ENCODE assay signal across 1 cellular context in the genomic region with DNA sequence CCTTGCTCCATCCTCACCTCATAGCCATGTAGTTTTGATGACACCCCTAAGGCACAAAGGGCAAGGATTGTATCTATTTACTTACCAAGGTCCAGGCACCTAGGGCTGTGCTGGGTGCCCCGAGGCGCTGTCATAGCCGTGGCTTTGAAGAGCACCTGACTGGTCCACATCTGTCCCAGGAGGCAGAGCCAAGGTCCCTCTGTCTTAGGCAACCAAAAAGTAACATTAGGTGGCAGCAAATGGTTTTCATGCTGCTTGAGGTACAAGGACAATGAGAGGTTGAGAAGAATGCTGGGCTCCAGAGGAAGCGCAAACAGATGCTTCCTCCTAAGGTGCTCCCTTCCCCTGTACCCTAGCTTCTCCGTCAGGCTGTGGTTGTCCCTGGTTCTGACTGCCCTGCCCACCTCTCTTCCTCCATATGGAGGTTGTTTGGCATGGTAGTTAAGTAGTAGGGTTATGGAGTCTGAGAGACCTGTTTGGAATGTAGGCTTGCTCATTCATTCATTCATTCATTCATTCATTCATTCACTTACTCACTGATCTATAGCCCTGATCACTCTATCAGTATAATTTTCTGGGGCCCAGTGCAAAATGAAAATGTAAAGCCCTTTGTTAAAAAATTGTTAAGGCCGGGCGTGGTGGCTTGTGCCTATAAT.
TF ChIP-seq lines count a peak whose summit lies in the region.

No MANE protein-coding gene starts in this region.

TF ChIP-seq in HepG2, 621 proteins besides CTCF, POLR2A, EP300 and RAD21 (continued from another document and continues in another):
- TF ChIP-seq, protein P1, sequence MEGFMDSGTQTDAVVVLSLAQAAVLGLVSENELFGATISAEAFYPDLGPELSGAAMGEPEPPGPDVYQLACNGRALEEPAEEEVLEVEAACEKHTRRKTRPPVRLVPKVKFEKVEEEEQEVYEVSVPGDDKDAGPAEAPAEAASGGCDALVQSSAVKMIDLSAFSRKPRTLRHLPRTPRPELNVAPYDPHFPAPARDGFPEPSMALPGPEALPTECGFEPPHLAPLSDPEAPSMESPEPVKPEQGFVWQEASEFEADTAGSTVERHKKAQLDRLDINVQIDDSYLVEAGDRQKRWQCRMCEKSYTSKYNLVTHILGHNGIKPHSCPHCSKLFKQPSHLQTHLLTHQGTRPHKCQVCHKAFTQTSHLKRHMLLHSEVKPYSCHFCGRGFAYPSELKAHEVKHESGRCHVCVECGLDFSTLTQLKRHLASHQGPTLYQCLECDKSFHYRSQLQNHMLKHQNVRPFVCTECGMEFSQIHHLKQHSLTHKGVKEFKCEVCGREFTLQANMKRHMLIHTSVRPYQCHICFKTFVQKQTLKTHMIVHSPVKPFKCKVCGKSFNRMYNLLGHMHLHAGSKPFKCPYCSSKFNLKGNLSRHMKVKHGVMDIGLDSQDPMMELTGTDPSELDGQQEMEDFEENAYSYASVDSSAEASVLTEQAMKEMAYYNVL (CRISPR knock-in tag; IDR thresholded peaks at IDR 0.05; ENCODE audit: borderline replicate concordance), result no peak
- TF ChIP-seq ZSCAN9 (CRISPR knock-in tag; IDR thresholded peaks at IDR 0.05; ENCODE audit: borderline replicate concordance) (no peak), TAF1 (CRISPR knock-in tag; IDR thresholded peaks at IDR 0.05) (no peak), AGO1 (IDR thresholded peaks at IDR 0.05; ENCODE audit: low read depth, low read length, poor library complexity, severe bottlenecking) (no peak), KDM2A (CRISPR knock-in tag; IDR thresholded peaks at IDR 0.05; ENCODE audit: borderline replicate concordance, low read depth) (no peak), PHF8 (CRISPR knock-in tag; IDR thresholded peaks at IDR 0.05) (no peak), MIER2 (CRISPR knock-in tag; IDR thresholded peaks at IDR 0.05) (no peak), SRY (CRISPR knock-in tag; IDR thresholded peaks at IDR 0.05) (no peak), SSRP1 (CRISPR knock-in tag; IDR thresholded peaks at IDR 0.05) (no peak), CBX2 (IDR thresholded peaks at IDR 0.05; ENCODE audit: low read depth, low read length) (no peak), CBX2 (CRISPR knock-in tag; IDR thresholded peaks at IDR 0.05; ENCODE audit: low read depth) (no peak), ZFAT (CRISPR knock-in tag; conservative IDR thresholded peaks at IDR 0.05) (no peak), HOXD1 (CRISPR knock-in tag; IDR thresholded peaks at IDR 0.05) (no peak), ZNF652 (CRISPR knock-in tag; IDR thresholded peaks at IDR 0.05; ENCODE audit: borderline replicate concordance, low read depth) (no peak), YEATS4 (CRISPR knock-in tag; IDR thresholded peaks at IDR 0.05; ENCODE audit: borderline replicate concordance) (no peak), KDM5A (IDR thresholded peaks at IDR 0.05; ENCODE audit: borderline replicate concordance, low read length) (no peak), KDM6A (CRISPR knock-in tag; IDR thresholded peaks at IDR 0.05; ENCODE audit: low read depth) (peak; percentile 14; the same call in 1 of the 2 replicates), BCL6 (CRISPR knock-in tag; IDR thresholded peaks at IDR 0.05) (no peak), ZNF850 (CRISPR knock-in tag; conservative IDR thresholded peaks at IDR 0.05) (no peak), NFKBIZ (CRISPR knock-in tag; IDR thresholded peaks at IDR 0.05) (no peak), ZNF101 (CRISPR knock-in tag; IDR thresholded peaks at IDR 0.05; ENCODE audit: borderline replicate concordance, low read depth) (no peak), PLRG1 (conservative IDR thresholded peaks at IDR 0.05) (no peak), SYNCRIP (IDR thresholded peaks at IDR 0.05; ENCODE audit: insufficient read depth, low read depth, low read length) (no peak), ZNF329 (CRISPR knock-in tag; IDR thresholded peaks at IDR 0.05; ENCODE audit: low read depth) (no peak), ETV6 (CRISPR knock-in tag; conservative IDR thresholded peaks at IDR 0.05) (no peak), HNF4G (IDR thresholded peaks at IDR 0.05; ENCODE audit: borderline replicate concordance, low read depth, low read length) (0 out of 2 replicates have a peak, but pooled peaks have one; percentile 45), HNF4G (CRISPR knock-in tag; IDR thresholded peaks at IDR 0.05; ENCODE audit: borderline replicate concordance, low read depth) (no peak), ZNF839 (CRISPR knock-in tag; IDR thresholded peaks at IDR 0.05; ENCODE audit: borderline replicate concordance) (no peak), CHCHD3 (CRISPR knock-in tag; IDR thresholded peaks at IDR 0.05) (no peak), ZNF333 (CRISPR knock-in tag; IDR thresholded peaks at IDR 0.05; ENCODE audit: borderline replicate concordance) (no peak), PPARG (CRISPR knock-in tag; conservative IDR thresholded peaks at IDR 0.05) (no peak), FIP1L1 (IDR thresholded peaks at IDR 0.05; ENCODE audit: borderline replicate concordance, insufficient read depth, low read depth, low read length) (no peak)
- TF ChIP-seq, protein P2, sequence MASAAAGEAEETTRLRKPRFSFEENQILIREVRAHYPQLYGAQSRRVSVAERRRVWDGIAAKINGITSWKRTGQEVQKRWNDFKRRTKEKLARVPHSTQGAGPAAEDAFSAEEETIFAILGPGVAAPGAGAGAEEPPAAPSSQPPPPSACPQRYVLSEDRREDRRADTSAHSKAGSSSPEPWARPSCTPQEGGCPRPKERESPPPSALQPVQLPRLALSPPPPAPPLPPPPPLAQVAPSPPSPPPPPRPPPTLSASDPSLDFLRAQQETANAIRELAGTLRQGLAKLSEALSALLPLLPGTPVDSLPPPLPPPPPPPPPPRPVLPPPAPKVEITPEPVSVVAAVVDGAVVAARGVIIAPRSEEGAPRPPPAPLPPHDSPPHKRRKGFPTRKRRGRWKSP (CRISPR knock-in tag; IDR thresholded peaks at IDR 0.05), result no peak
- TF ChIP-seq, protein P3, sequence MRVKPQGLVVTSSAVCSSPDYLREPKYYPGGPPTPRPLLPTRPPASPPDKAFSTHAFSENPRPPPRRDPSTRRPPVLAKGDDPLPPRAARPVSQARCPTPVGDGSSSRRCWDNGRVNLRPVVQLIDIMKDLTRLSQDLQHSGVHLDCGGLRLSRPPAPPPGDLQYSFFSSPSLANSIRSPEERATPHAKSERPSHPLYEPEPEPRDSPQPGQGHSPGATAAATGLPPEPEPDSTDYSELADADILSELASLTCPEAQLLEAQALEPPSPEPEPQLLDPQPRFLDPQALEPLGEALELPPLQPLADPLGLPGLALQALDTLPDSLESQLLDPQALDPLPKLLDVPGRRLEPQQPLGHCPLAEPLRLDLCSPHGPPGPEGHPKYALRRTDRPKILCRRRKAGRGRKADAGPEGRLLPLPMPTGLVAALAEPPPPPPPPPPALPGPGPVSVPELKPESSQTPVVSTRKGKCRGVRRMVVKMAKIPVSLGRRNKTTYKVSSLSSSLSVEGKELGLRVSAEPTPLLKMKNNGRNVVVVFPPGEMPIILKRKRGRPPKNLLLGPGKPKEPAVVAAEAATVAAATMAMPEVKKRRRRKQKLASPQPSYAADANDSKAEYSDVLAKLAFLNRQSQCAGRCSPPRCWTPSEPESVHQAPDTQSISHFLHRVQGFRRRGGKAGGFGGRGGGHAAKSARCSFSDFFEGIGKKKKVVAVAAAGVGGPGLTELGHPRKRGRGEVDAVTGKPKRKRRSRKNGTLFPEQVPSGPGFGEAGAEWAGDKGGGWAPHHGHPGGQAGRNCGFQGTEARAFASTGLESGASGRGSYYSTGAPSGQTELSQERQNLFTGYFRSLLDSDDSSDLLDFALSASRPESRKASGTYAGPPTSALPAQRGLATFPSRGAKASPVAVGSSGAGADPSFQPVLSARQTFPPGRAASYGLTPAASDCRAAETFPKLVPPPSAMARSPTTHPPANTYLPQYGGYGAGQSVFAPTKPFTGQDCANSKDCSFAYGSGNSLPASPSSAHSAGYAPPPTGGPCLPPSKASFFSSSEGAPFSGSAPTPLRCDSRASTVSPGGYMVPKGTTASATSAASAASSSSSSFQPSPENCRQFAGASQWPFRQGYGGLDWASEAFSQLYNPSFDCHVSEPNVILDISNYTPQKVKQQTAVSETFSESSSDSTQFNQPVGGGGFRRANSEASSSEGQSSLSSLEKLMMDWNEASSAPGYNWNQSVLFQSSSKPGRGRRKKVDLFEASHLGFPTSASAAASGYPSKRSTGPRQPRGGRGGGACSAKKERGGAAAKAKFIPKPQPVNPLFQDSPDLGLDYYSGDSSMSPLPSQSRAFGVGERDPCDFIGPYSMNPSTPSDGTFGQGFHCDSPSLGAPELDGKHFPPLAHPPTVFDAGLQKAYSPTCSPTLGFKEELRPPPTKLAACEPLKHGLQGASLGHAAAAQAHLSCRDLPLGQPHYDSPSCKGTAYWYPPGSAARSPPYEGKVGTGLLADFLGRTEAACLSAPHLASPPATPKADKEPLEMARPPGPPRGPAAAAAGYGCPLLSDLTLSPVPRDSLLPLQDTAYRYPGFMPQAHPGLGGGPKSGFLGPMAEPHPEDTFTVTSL (CRISPR knock-in tag; IDR thresholded peaks at IDR 0.05; ENCODE audit: borderline replicate concordance), result no peak
- TF ChIP-seq, protein P4, sequence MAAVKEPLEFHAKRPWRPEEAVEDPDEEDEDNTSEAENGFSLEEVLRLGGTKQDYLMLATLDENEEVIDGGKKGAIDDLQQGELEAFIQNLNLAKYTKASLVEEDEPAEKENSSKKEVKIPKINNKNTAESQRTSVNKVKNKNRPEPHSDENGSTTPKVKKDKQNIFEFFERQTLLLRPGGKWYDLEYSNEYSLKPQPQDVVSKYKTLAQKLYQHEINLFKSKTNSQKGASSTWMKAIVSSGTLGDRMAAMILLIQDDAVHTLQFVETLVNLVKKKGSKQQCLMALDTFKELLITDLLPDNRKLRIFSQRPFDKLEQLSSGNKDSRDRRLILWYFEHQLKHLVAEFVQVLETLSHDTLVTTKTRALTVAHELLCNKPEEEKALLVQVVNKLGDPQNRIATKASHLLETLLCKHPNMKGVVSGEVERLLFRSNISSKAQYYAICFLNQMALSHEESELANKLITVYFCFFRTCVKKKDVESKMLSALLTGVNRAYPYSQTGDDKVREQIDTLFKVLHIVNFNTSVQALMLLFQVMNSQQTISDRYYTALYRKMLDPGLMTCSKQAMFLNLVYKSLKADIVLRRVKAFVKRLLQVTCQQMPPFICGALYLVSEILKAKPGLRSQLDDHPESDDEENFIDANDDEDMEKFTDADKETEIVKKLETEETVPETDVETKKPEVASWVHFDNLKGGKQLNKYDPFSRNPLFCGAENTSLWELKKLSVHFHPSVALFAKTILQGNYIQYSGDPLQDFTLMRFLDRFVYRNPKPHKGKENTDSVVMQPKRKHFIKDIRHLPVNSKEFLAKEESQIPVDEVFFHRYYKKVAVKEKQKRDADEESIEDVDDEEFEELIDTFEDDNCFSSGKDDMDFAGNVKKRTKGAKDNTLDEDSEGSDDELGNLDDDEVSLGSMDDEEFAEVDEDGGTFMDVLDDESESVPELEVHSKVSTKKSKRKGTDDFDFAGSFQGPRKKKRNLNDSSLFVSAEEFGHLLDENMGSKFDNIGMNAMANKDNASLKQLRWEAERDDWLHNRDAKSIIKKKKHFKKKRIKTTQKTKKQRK (IDR thresholded peaks at IDR 0.05; ENCODE audit: low read length), result no peak
- TF ChIP-seq, protein P5, sequence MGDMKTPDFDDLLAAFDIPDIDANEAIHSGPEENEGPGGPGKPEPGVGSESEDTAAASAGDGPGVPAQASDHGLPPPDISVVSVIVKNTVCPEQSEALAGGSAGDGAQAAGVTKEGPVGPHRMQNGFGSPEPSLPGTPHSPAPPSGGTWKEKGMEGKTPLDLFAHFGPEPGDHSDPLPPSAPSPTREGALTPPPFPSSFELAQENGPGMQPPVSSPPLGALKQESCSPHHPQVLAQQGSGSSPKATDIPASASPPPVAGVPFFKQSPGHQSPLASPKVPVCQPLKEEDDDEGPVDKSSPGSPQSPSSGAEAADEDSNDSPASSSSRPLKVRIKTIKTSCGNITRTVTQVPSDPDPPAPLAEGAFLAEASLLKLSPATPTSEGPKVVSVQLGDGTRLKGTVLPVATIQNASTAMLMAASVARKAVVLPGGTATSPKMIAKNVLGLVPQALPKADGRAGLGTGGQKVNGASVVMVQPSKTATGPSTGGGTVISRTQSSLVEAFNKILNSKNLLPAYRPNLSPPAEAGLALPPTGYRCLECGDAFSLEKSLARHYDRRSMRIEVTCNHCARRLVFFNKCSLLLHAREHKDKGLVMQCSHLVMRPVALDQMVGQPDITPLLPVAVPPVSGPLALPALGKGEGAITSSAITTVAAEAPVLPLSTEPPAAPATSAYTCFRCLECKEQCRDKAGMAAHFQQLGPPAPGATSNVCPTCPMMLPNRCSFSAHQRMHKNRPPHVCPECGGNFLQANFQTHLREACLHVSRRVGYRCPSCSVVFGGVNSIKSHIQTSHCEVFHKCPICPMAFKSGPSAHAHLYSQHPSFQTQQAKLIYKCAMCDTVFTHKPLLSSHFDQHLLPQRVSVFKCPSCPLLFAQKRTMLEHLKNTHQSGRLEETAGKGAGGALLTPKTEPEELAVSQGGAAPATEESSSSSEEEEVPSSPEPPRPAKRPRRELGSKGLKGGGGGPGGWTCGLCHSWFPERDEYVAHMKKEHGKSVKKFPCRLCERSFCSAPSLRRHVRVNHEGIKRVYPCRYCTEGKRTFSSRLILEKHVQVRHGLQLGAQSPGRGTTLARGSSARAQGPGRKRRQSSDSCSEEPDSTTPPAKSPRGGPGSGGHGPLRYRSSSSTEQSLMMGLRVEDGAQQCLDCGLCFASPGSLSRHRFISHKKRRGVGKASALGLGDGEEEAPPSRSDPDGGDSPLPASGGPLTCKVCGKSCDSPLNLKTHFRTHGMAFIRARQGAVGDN (CRISPR knock-in tag; IDR thresholded peaks at IDR 0.05), result no peak
